In the genomic region with DNA sequence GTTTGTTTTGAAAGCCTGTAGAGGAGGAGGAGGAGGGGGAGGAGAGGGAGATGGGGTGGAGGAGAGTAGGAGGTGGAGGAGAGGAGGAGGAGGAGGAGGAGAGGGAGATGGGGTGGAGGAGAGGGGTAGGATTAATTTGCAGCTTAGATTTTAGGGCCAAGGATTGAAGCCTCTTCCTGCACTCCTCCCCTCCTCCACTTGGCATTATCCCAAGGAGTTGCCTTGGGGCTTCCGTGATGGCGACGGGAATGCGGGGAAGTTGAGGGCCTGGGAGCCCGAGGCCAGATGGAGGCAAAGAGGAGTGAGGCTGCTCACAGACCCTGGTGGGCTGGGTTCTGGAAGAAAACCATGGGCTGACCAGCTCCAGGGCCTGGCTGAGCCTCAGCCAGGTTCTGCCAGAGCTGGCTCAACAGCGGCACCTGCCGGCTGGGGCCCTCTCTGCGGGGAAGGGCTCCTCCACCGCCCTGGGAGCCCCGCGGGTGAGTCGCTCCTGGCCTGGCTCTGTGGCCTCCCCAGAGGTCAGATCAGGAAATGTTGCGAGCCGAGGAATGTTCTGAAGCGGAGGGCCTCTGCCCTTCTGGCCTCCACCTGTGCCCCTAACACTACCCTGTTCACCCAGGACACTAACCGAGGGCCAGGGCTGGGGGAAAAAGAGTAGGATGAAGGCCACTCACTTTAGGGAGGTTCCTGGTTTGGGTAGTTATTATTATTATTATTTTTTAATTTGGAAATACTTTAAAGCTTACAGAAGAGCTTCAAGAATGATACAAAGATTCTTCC, we compare ENCODE assay signal across 8 cellular contexts. TPM values are rescaled to one million over a fixed set of nuclear protein-coding genes. Genes with fewer than 3 reads are reported as not detected.
DNase-seq lines count a peak whose midpoint lies in the region; ATAC-seq and TF ChIP-seq lines count a peak whose summit lies in the region.

No MANE protein-coding gene starts in this region.

- H3K36me3 ChIP-seq in ACC112 (ENCODE audit: insufficient read depth, low read length): no peaks in the 10 kb centered on the region

- H3K4me3 Mint-ChIP-seq in endothelial cell (ENCODE audit: unreplicated experiment) (no peak overlapping the region), mesothelial cell of epicardium (peak overlapping the region; percentile 30)

- no peaks in the 10 kb centered on the region for H3K27me3 ChIP-seq in ACC112 (ENCODE audit: insufficient read depth, low read length)

- H3K79me2 ChIP-seq in ACC112 (ENCODE audit: control insufficient read depth, insufficient read depth, low read length, unreplicated experiment): no peaks in the 10 kb centered on the region

- H3K27ac Mint-ChIP-seq in endothelial cell (ENCODE audit: unreplicated experiment) (no peak overlapping the region), mesothelial cell of epicardium (peak overlapping the region; percentile 87)

- no peak overlapping the region for H3K4me3 ChIP-seq in ACC112 (ENCODE audit: low read depth, low read length)

- peak; percentile 60 for ATAC-seq in GM18858 (IDR thresholded peaks at IDR 0.05; ENCODE audit: unreplicated experiment)

- DNase-seq in HS-27A (ENCODE audit: low read depth): peak; percentile 54
- DNase-seq in NOMO-1 (lab: John Stamatoyannopoulos, UW; ENCODE audit: unreplicated experiment in 2 of 2): peak; percentile 81 to 83
- peak; percentile 53 for DNase-seq in activated CD8-positive, alpha-beta memory T cell treated with anti-CD3 and anti-CD28 coated beads, Interleukin-2, amount 50 U/mL, for 1 hour (ENCODE audit: extremely low read depth)
- peak; percentile 100 for DNase-seq in endothelial cell (ENCODE audit: low spot score)
- DNase-seq in mesothelial cell of epicardium (ENCODE audit: low spot score in 2 of 2, unreplicated experiment in 2 of 2): peak; percentile 85 to 96
- peak; percentile 61 to 65 for DNase-seq in stimulated activated CD8-positive, alpha-beta memory T cell treated with anti-CD3 and anti-CD28 coated beads, Interleukin-15, amount 100 ng/mL, for 4 hours (ENCODE audit: low read depth in 2 of 2)

- H3K4me1 ChIP-seq in ACC112 (ENCODE audit: control insufficient read depth, insufficient read depth, low read length, unreplicated experiment): peaks cover 27% of the 10 kb centered on the region

- H2AFZ ChIP-seq in ACC112 (ENCODE audit: low read length, unreplicated experiment): peak overlapping the region; percentile 65

- no peak overlapping the region for H3K27ac ChIP-seq in ACC112 (ENCODE audit: low read depth, low read length)

- H3K4me1 Mint-ChIP-seq in endothelial cell (ENCODE audit: unreplicated experiment) (no peaks in the 10 kb centered on the region), mesothelial cell of epicardium (peaks cover 20% of the 10 kb centered on the region)

- no peaks in the 10 kb centered on the region for H3K9me3 Mint-ChIP-seq in endothelial cell (ENCODE audit: unreplicated experiment)
- H3K9me3 Mint-ChIP-seq in mesothelial cell of epicardium: no peaks in the 10 kb centered on the region

- H3K27me3 Mint-ChIP-seq in endothelial cell (ENCODE audit: unreplicated experiment) (no peaks in the 10 kb centered on the region), mesothelial cell of epicardium (ENCODE audit: low read depth) (no peaks in the 10 kb centered on the region)

- H3K36me3 Mint-ChIP-seq in endothelial cell (ENCODE audit: low read depth, unreplicated experiment): no peaks in the 10 kb centered on the region
- no peaks in the 10 kb centered on the region for H3K36me3 Mint-ChIP-seq in mesothelial cell of epicardium

- peak; percentile 96 for TF ChIP-seq CTCF in endothelial cell (IDR thresholded peaks at IDR 0.05; ENCODE audit: unreplicated experiment)
- TF ChIP-seq CTCF in mesothelial cell of epicardium (IDR thresholded peaks at IDR 0.05; ENCODE audit: unreplicated experiment): peak; percentile 88

RNA-seq across cellular contexts. Expression of gene FMNL1, which starts 23.9 kb away (rescaled TPM):
- 103 TPM for total RNA-seq in endothelial cell (ENCODE audit: unreplicated experiment)
- total RNA-seq in mesothelial cell of epicardium: 3.0 to 3.7 TPM (median 3.6 TPM) in 3 replicates

RNA-seq across cellular contexts. Expression of gene HEXIM2, which starts 36.1 kb away (rescaled TPM):
- total RNA-seq in endothelial cell (ENCODE audit: unreplicated experiment): 13.0 TPM
- 6.5 to 9.6 TPM (median 7.7 TPM) in 3 replicates for total RNA-seq in mesothelial cell of epicardium

RNA-seq across cellular contexts. Expression of gene HEXIM1, which starts 49.5 kb away (rescaled TPM):
- 22.6 TPM for total RNA-seq in endothelial cell (ENCODE audit: unreplicated experiment)
- total RNA-seq in mesothelial cell of epicardium: 38.2 to 40.6 TPM (median 38.8 TPM) in 3 replicates

Comparison
In these comparisons a context has a peak if more than half of its experiments do, and no peak if none do; other contexts are left out.
1. RNA of gene FMNL1, which starts 23.9 kb away (total RNA-seq): 103 TPM in endothelial cell (single experiment); 3.0 to 3.7 TPM in mesothelial cell of epicardium; every median in the first group is over 10 times any median in the second.
2. Peak in every context shown above with its lines, with median percentiles within 50 percentile points of each other: DNase-seq.